Comparison of ENCODE assay signal across 17 cellular contexts in genomic region chr18:51192026-51192425, GRCh38. TPM values are rescaled to one million over a fixed set of nuclear protein-coding genes. Genes with fewer than 3 reads are reported as not detected.
DNase-seq lines count a peak whose midpoint lies in the region; ATAC-seq, FAIRE-seq and TF ChIP-seq lines count a peak whose summit lies in the region.
"Had no signal": no experiment of that assay in that cellular context is flagged by ENCODE, and none has a peak within 500 bp of the region (broad histone marks: within the 10 kb centered on the region; RNA-seq: fewer than 3 reads in every experiment).

No MANE protein-coding gene starts in this region.

- H3K36me3 ChIP-seq in BLaER1: peaks cover 39% of the 10 kb centered on the region

- peak overlapping the region; percentile 82 for H3K4me2 ChIP-seq in BLaER1

- no peaks in the 10 kb centered on the region for H3K27me3 ChIP-seq in BLaER1
- H3K27me3 ChIP-seq: foreskin keratinocyte had no signal

- H3K36me3 Mint-ChIP-seq in WTC11 (peaks cover 11% of the 10 kb centered on the region), immature natural killer cell (peaks cover 0 to 18% (median 14%) of the 10 kb centered on the region in 3 donors)

- DNase-seq in D721Med (ENCODE audit: insufficient read length, low spot score): no peak
- DNase-seq in WTC11 (ENCODE audit: low spot score): no peak
- no peak for DNase-seq in immature natural killer cell
- no peak for DNase-seq in kidney tubule cell (ENCODE audit: low spot score)
- no peak for DNase-seq in Kasumi-1 (lab: John Stamatoyannopoulos, UW)
- no peak for DNase-seq in HPDE6-E6E7 (ENCODE audit: extremely low spot score)
- DNase-seq: C1 segment of cervical spinal cord; effector CD8-positive, alpha-beta T cell; foreskin keratinocyte; GDM1; islet precursor cell; NCI-H2081 treated with DMSO at 0.1 percent for 48 hours; stimulated activated CD4-positive, alpha-beta T cell treated with anti-CD3 and anti-CD28 coated beads, Interleukin-2, amount 100 ng/mL, for 24 hours had no signal

- peaks cover 87% of the 10 kb centered on the region for H4K20me1 ChIP-seq in BLaER1

- H3K9ac ChIP-seq in BLaER1: no peak overlapping the region; the same call in 1 of the 2 replicates

- H3K4me1 Mint-ChIP-seq in WTC11 (peaks cover 71% of the 10 kb centered on the region), immature natural killer cell (peaks cover 76 to 81% of the 10 kb centered on the region in 2 donors)

- H3K9me3 ChIP-seq in BLaER1: no peaks in the 10 kb centered on the region
- H3K9me3 ChIP-seq: HAP-1 had no signal

- CTCF ChIA-PET in WTC11 (lab: Charles Lee): no interaction called here

- POLR2A ChIA-PET in WTC11 (lab: Charles Lee): no interaction called here

- H3K9me3 Mint-ChIP-seq in WTC11 (no peaks in the 10 kb centered on the region), immature natural killer cell (no peaks in the 10 kb centered on the region)
- H3K9me3 Mint-ChIP-seq: activated T-helper 1 cell treated with anti-CD3 and anti-CD28 coated beads, Interleukin-12 subunit alpha, Interleukin-12 subunit beta, Interleukin-2, Interleukin-4 antibody, amounts not matched to agents 30 ng/mL and 10 ng/mL and 1 ng/mL, durations not matched to agents 14 hours and 24 hours and 36 hours had no signal

- TF ChIP-seq CTCF in D721Med (IDR thresholded peaks at IDR 0.05; ENCODE audit: insufficient read depth, missing control alignments): no peak
- no peak for TF ChIP-seq CTCF in WTC11 (IDR thresholded peaks at IDR 0.05)

- H3K27me3 Mint-ChIP-seq in WTC11 (ENCODE audit: low read depth) (no peaks in the 10 kb centered on the region), immature natural killer cell (ENCODE audit: low read depth in 3 of 3) (peaks cover 10 to 23% (median 11%) of the 10 kb centered on the region in 3 donors)

- ATAC-seq in WTC11 (no peak), HG03196 (IDR thresholded peaks at IDR 0.05; ENCODE audit: unreplicated experiment) (no peak)
- ATAC-seq: foreskin keratinocyte had no signal

- peak overlapping the region; percentile 35 for H3K4me3 Mint-ChIP-seq in WTC11
- peak overlapping the region; percentile 62 to 93 (median 80) for H3K4me3 Mint-ChIP-seq in immature natural killer cell

- H3K4me3 ChIP-seq in BLaER1: 0 out of 2 replicates have a peak overlapping the region, but pooled peaks have one; percentile 97
- H3K4me3 ChIP-seq: HAP-1 had no signal

- peak; percentile 51 for FAIRE-seq in D721Med (lab: Jason Lieb, UNC)

- H3K27ac Mint-ChIP-seq in WTC11 (no peak overlapping the region; the same call in 1 of the 2 replicates), immature natural killer cell (peak overlapping the region; percentile 83 to 97 (median 86))

- peaks cover 75% of the 10 kb centered on the region for H3K4me1 ChIP-seq in BLaER1

- H3K27ac ChIP-seq in BLaER1: 0 out of 2 replicates have a peak overlapping the region, but pooled peaks have one; percentile 6
- H3K27ac ChIP-seq: foreskin keratinocyte had no signal

TF ChIP-seq in WTC11, 78 proteins besides CTCF, POLR2A, EP300 and RAD21:
- no peak for TF ChIP-seq ARID4B (CRISPR knock-in tag; IDR thresholded peaks at IDR 0.05; ENCODE audit: borderline replicate concordance)
- no peak for TF ChIP-seq ZNF532 (CRISPR knock-in tag; IDR thresholded peaks at IDR 0.05; ENCODE audit: borderline replicate concordance)
- no peak for TF ChIP-seq ZBTB21 (CRISPR knock-in tag; IDR thresholded peaks at IDR 0.05; ENCODE audit: borderline replicate concordance)
- no peak for TF ChIP-seq NFE2L1 (CRISPR knock-in tag; IDR thresholded peaks at IDR 0.05)
- TF ChIP-seq HMGA2 (CRISPR knock-in tag; IDR thresholded peaks at IDR 0.05): no peak
- TF ChIP-seq ZNF416 (CRISPR knock-in tag; IDR thresholded peaks at IDR 0.05): no peak
- no peak for TF ChIP-seq NR2C2 (CRISPR knock-in tag; IDR thresholded peaks at IDR 0.05)
- no peak for TF ChIP-seq SP1 (CRISPR knock-in tag; conservative IDR thresholded peaks at IDR 0.05)
- TF ChIP-seq ERG (CRISPR knock-in tag; IDR thresholded peaks at IDR 0.05): no peak
- no peak for TF ChIP-seq PREB (CRISPR knock-in tag; IDR thresholded peaks at IDR 0.05; ENCODE audit: borderline replicate concordance)
- TF ChIP-seq ZNF317 (CRISPR knock-in tag; IDR thresholded peaks at IDR 0.05; ENCODE audit: borderline replicate concordance, low read depth): no peak
- no peak for TF ChIP-seq ATF1 (CRISPR knock-in tag; IDR thresholded peaks at IDR 0.05)
TF ChIP-seq in WTC11: peak in this region for 0.

RNA-seq across cellular contexts. Expression of gene MEX3C, which starts 5.5 kb away (rescaled TPM):
- total RNA-seq in WTC11 (2021): 70.4 to 79.4 TPM (median 73.9 TPM) in 3 replicates
- 10 to 100 TPM in 2 of 3 donors, 1 to 10 TPM in 1; 10.0 to 18.1 (median 10.7) TPM for polyA plus RNA-seq in immature natural killer cell
